3 cellular contexts compared by ENCODE assay signal in genomic region chr5:1000831-1001230, GRCh38. TPM values are rescaled to one million over a fixed set of nuclear protein-coding genes. Genes with fewer than 3 reads are reported as not detected.
"Had no signal": no experiment of that assay in that cellular context is flagged by ENCODE, and none has a peak within 500 bp of the region (broad histone marks: within the 10 kb centered on the region; RNA-seq: fewer than 3 reads in every experiment).

No MANE protein-coding gene starts in this region.

RNA-seq across cellular contexts. Expression of gene NKD2, which starts 7.8 kb away (rescaled TPM):
- total RNA-seq: endothelial cell of umbilical vein had no signal
- polyA plus RNA-seq: foreskin keratinocyte; naive thymus-derived CD4-positive, alpha-beta T cell had no signal
